In the genomic region with DNA sequence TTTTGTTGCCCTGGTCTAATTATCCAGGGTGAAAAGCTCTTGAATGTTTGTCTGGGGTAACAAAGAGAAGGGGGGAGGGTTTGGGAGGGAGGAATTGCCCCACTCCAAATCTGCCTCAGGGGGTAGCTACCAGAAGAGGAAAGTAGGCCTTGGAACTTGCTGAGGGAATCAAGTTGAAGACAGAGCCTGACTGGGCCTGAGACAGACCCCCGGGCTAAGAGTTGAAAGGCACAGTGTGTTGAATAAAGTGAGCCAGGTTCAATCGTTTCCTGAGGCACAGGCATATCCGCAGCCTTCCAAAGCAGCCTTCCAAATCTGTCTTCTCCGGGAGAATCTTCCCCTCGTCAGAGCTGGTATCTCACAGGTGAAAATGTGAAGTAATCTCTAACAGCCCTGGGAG, we compare ENCODE assay signal across 31 cellular contexts.
"Had no signal": no experiment of that assay in that cellular context is flagged by ENCODE, and none has a peak within 500 bp of the region (broad histone marks: within the 10 kb centered on the region; RNA-seq: fewer than 3 reads in every experiment).

No MANE protein-coding gene starts in this region.

- H3K36me3 ChIP-seq: adrenal gland, cardiac muscle cell, colonic mucosa, esophagus squamous epithelium, gastroesophageal sphincter, WERI-Rb-1 had no signal

- ATAC-seq: activated naive CD8-positive, alpha-beta T cell treated with anti-CD3 and anti-CD28 coated beads, Interleukin-2, amount 50 U/mL, for 24 hours; activated T-cell treated with anti-CD3 and anti-CD28 coated beads, Interleukin-2, amount 50 U/mL, for 4 hours; activated T-helper 17 cell treated with anti-CD3 and anti-CD28 coated beads, Interleukin-2, amount 50 U/mL, for 72 hours; body of pancreas; gastroesophageal sphincter; T-helper 17 cell had no signal

- H3K4me3 ChIP-seq: adrenal gland, body of pancreas, cardiac muscle cell, colonic mucosa, esophagus squamous epithelium, gastroesophageal sphincter had no signal

- H3K27me3 ChIP-seq: adrenal gland, body of pancreas, cardiac muscle cell, colonic mucosa, esophagus squamous epithelium, gastroesophageal sphincter had no signal

- DNase-seq: activated CD4-positive, alpha-beta memory T cell treated with anti-CD3 and anti-CD28 coated beads, Interleukin-2, amount 10 ng/mL, durations not matched to agents 7 days and 5 days; activated CD4-positive, alpha-beta T cell treated with anti-CD3 and anti-CD28 coated beads for 1 hour; activated CD4-positive, alpha-beta T cell treated with anti-CD3 and anti-CD28 coated beads for 4 hours; activated CD4-positive, alpha-beta T cell treated with anti-CD3 and anti-CD28 coated beads, Interleukin-2, amount 10 ng/mL, durations not matched to agents 7 days and 5 days; activated CD4-positive, alpha-beta T cell treated with anti-CD3 and anti-CD28 coated beads, Interleukin-2, amount 50 U/mL, for 4 hours; activated CD4-positive, CD25-positive, alpha-beta regulatory T cell; activated effector memory CD4-positive, alpha-beta T cell treated with anti-CD3 and anti-CD28 coated beads, Interleukin-2, amount 50 U/mL, for 16 hours; activated naive CD4-positive, alpha-beta T cell treated with anti-CD3 and anti-CD28 coated beads for 36 hours; activated naive CD8-positive, alpha-beta T cell treated with anti-CD3 and anti-CD28 coated beads for 36 hours; activated naive CD8-positive, alpha-beta T cell treated with anti-CD3 and anti-CD28 coated beads, Interleukin-2, amount 50 U/mL, for 24 hours; activated T-cell treated with anti-CD3 and anti-CD28 coated beads, Interleukin-2, amount 50 U/mL, for 4 hours; adrenal gland; amygdala; aorta; central memory CD4-positive, alpha-beta T cell; cerebellar nuclear complex; colonic mucosa; effector CD8-positive, alpha-beta T cell; esophagus squamous epithelium; foreskin melanocyte; T-helper 1 cell; T-helper 17 cell; T1000; WERI-Rb-1 had no signal

- H3K4me1 ChIP-seq: adrenal gland, body of pancreas, colonic mucosa, esophagus squamous epithelium, gastroesophageal sphincter had no signal

- H3K4me1 Mint-ChIP-seq: activated CD4-positive, alpha-beta T cell treated with anti-CD3 and anti-CD28 coated beads, Interleukin-2, amount 10 ng/mL, durations not matched to agents 7 days and 5 days; activated naive CD4-positive, alpha-beta T cell treated with anti-CD3 and anti-CD28 coated beads, Interleukin-2, amount 50 U/mL, for 24 hours; activated naive CD8-positive, alpha-beta T cell treated with anti-CD3 and anti-CD28 coated beads for 36 hours; activated naive CD8-positive, alpha-beta T cell treated with anti-CD3 and anti-CD28 coated beads, Interleukin-2, amount 50 U/mL, for 24 hours; activated T-helper 17 cell treated with anti-CD3 and anti-CD28 coated beads, Interleukin-2, amount 50 U/mL, for 72 hours; T-helper 17 cell had no signal

- H3K9me3 ChIP-seq: adrenal gland, body of pancreas, colonic mucosa had no signal

- H3K27ac Mint-ChIP-seq: activated CD4-positive, alpha-beta memory T cell treated with anti-CD3 and anti-CD28 coated beads, Interleukin-2, amount 10 ng/mL, durations not matched to agents 7 days and 5 days; activated CD4-positive, alpha-beta T cell treated with anti-CD3 and anti-CD28 coated beads, Interleukin-2, amount 10 ng/mL, durations not matched to agents 7 days and 5 days; activated naive CD4-positive, alpha-beta T cell treated with anti-CD3 and anti-CD28 coated beads for 36 hours; activated naive CD4-positive, alpha-beta T cell treated with anti-CD3 and anti-CD28 coated beads, Interleukin-2, amount 50 U/mL, for 24 hours; activated naive CD8-positive, alpha-beta T cell treated with anti-CD3 and anti-CD28 coated beads for 36 hours; activated naive CD8-positive, alpha-beta T cell treated with anti-CD3 and anti-CD28 coated beads, Interleukin-2, amount 50 U/mL, for 24 hours; activated T-helper 17 cell treated with anti-CD3 and anti-CD28 coated beads, Interleukin-2, amount 50 U/mL, for 72 hours; T-helper 17 cell; T-helper 2 cell treated with Interferon-gamma antibody and Interleukin-4, amounts not matched to agents 5 μg/mL and 100 μg/mL, for 36 hours had no signal

- H3K27me3 Mint-ChIP-seq: activated CD4-positive, alpha-beta T cell treated with anti-CD3 and anti-CD28 coated beads, Interleukin-2, amount 10 ng/mL, durations not matched to agents 7 days and 5 days had no signal

- H3K4me3 Mint-ChIP-seq: activated CD4-positive, alpha-beta memory T cell treated with anti-CD3 and anti-CD28 coated beads, Interleukin-2, amount 10 ng/mL, durations not matched to agents 7 days and 5 days; activated CD4-positive, alpha-beta T cell treated with anti-CD3 and anti-CD28 coated beads, Interleukin-2, amount 10 ng/mL, durations not matched to agents 7 days and 5 days; activated naive CD4-positive, alpha-beta T cell treated with anti-CD3 and anti-CD28 coated beads for 36 hours; activated naive CD4-positive, alpha-beta T cell treated with anti-CD3 and anti-CD28 coated beads, Interleukin-2, amount 50 U/mL, for 24 hours; activated naive CD8-positive, alpha-beta T cell treated with anti-CD3 and anti-CD28 coated beads for 36 hours; activated naive CD8-positive, alpha-beta T cell treated with anti-CD3 and anti-CD28 coated beads, Interleukin-2, amount 50 U/mL, for 24 hours; activated T-cell treated with anti-CD3 and anti-CD28 coated beads, Interleukin-2, amount 50 U/mL, for 4 hours; activated T-helper 17 cell treated with anti-CD3 and anti-CD28 coated beads, Interleukin-2, amount 50 U/mL, for 72 hours; T-helper 17 cell; T-helper 2 cell treated with Interferon-gamma antibody and Interleukin-4, amounts not matched to agents 5 μg/mL and 100 μg/mL, for 36 hours had no signal

- H3K36me3 Mint-ChIP-seq: activated naive CD8-positive, alpha-beta T cell treated with anti-CD3 and anti-CD28 coated beads for 36 hours had no signal

- H3K27ac ChIP-seq: adrenal gland, cardiac muscle cell, colonic mucosa, epithelial cell of prostate, esophagus squamous epithelium, gastroesophageal sphincter, WERI-Rb-1 had no signal
